In the genomic region with DNA sequence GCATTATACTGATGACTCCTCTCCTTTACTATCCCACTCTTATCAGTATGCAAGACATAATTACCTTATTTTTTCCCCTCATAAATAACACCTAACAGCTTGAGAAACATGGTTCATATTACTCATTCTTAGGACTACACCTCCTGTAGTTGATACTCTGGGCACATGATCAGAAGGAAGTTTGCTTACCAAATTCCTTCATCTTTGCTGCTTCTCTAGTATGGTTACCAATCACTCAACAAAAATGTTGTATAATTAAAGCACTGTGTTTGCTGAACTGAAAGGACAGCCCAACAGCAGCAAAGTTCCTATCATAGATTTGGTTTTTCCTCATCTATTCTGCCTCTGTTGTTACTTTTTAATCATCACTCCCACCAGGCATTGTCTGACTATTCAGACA, we compare ENCODE assay signal across 23 cellular contexts.
"Had no signal": no experiment of that assay in that cellular context is flagged by ENCODE, and none has a peak within 500 bp of the region (broad histone marks: within the 10 kb centered on the region; RNA-seq: fewer than 3 reads in every experiment).

No MANE protein-coding gene starts in this region.

- H3K9me3 ChIP-seq: heart left ventricle, neutrophil, psoas muscle, spleen, testis, tibial nerve, upper lobe of right lung, vagina had no signal

- H3K36me3 ChIP-seq: heart left ventricle, neutrophil, spleen, tibial nerve, upper lobe of right lung, vagina had no signal

- H3K27me3 ChIP-seq: heart left ventricle, neutrophil, spleen, testis, tibial nerve, upper lobe of right lung, vagina had no signal

- H3K4me3 ChIP-seq: heart left ventricle, lung, psoas muscle, spleen, testis, tibial nerve, upper lobe of right lung, vagina had no signal

- H3K27ac ChIP-seq: heart left ventricle, neutrophil, psoas muscle, spleen, testis, tibial nerve, upper lobe of right lung, vagina had no signal

- H3K4me1 ChIP-seq: heart left ventricle, psoas muscle, spleen, testis, tibial nerve, upper lobe of right lung, vagina had no signal

- DNase-seq: effector memory CD8-positive, alpha-beta T cell; erythroblast; foreskin melanocyte; heart left ventricle; hypothalamus; islet precursor cell; left cardiac atrium; left ventricle myocardium superior; mesenchymal stem cell; midbrain; psoas muscle; spleen; stimulated activated CD4-positive, alpha-beta T cell treated with anti-CD3 and anti-CD28 coated beads, Interleukin-15, amount 100 ng/mL, for 24 hours; stimulated activated CD4-positive, alpha-beta T cell treated with anti-CD3 and anti-CD28 coated beads, Interleukin-1b, Interleukin-23, amount 100 ng/mL, for 48 hours; stimulated activated CD4-positive, alpha-beta T cell treated with anti-CD3 and anti-CD28 coated beads, Interleukin-4, amount 100 ng/mL, for 24 hours; testis; upper lobe of right lung had no signal

- ATAC-seq: effector memory CD8-positive, alpha-beta T cell; heart left ventricle; left cardiac atrium; left ventricle myocardium superior; psoas muscle; sciatic nerve; stimulated activated memory B cell treated with anti-CD40 and anti-IgM and Interleukin-4, amounts not matched to agents 10 μg/mL and 1 μg/mL and 100 μg/mL, for 72 hours; upper lobe of right lung had no signal
